12 cellular contexts compared by ENCODE assay signal in the genomic region with DNA sequence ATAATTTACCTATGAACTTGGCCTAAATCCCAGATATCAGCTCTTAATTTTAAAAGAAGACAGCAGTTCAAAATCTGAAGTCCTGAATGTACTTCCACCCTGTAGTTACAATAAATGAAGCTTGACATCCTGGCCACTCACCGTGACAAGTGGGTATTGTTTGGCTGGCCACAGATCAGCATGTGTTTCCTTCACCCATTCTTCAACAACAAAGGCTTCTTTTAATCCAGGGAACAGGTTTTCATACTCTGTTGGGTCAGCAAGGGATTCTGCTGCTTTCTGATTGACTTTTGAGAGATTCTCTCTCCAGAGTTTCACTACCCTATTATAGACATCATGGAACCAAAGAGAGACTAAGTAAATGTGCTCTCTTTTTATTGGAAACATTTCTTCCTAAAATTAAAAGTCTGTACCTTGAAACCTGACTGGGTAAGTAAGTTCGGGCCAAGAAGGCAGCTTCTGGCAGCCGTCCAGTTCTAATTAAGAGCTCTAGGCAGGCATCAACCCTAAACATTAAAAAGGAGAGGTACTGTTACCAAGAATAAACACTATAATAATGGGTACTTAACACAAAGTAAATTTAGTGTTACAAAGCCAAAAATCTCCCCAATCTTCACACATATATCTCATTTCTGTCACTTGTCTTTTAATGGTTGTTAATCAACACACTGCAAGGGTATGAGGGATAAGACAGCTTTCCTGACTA. TPM values are rescaled to one million over a fixed set of nuclear protein-coding genes. Genes with fewer than 3 reads are reported as not detected.
DNase-seq lines count a peak whose midpoint lies in the region; ATAC-seq and TF ChIP-seq lines count a peak whose summit lies in the region.
"Had no signal": no experiment of that assay in that cellular context is flagged by ENCODE, and none has a peak within 500 bp of the region (broad histone marks: within the 10 kb centered on the region; RNA-seq: fewer than 3 reads in every experiment).

No MANE protein-coding gene starts in this region.

- no peak overlapping the region for H3K4me3 ChIP-seq in gastroesophageal sphincter
- H3K4me3 ChIP-seq: mucosa of descending colon, Peyer's patch, sigmoid colon had no signal

- TF ChIP-seq RAD21 in Ishikawa (IDR thresholded peaks at IDR 0.05; ENCODE audit: low read depth) = no peak

- 63 to 69% methylated on average over 2 to 3 of the region's 3 CpGs for WGBS in gastroesophageal sphincter (ENCODE audit: low coverage in 1 of 2), 2 donors

- H3K4me1 ChIP-seq in gastroesophageal sphincter = peaks cover 0 to 21% (median 0%) of the 10 kb centered on the region in 3 donors
- H3K4me1 ChIP-seq: Peyer's patch, sigmoid colon had no signal

- H3K27me3 ChIP-seq in gastroesophageal sphincter = no peaks in the 10 kb centered on the region
- H3K27me3 ChIP-seq: Peyer's patch, sigmoid colon had no signal

- no peak overlapping the region for H3K27ac ChIP-seq in gastroesophageal sphincter
- H3K27ac ChIP-seq: C4-2B, Peyer's patch, sigmoid colon had no signal

- TF ChIP-seq EP300 in Ishikawa (IDR thresholded peaks at IDR 0.05; ENCODE audit: borderline replicate concordance) = peak; percentile 86
- TF ChIP-seq EP300 in gastroesophageal sphincter (IDR thresholded peaks at IDR 0.05) = no peak

- H3K36me3 ChIP-seq in gastroesophageal sphincter = peaks cover 15 to 100% of the 10 kb centered on the region in 2 donors

- ATAC-seq in GM19397 (IDR thresholded peaks at IDR 0.05; ENCODE audit: unreplicated experiment) (no peak), gastroesophageal sphincter (no peak), GM21360 (IDR thresholded peaks at IDR 0.05; ENCODE audit: unreplicated experiment) (no peak), GM18861 (IDR thresholded peaks at IDR 0.05; ENCODE audit: unreplicated experiment) (no peak)
- ATAC-seq: mucosa of descending colon had no signal

- DNase-seq in COR-L47 (lab: John Stamatoyannopoulos, UW) (peak; percentile 97), NCI-H774 (lab: John Stamatoyannopoulos, UW) (peak; percentile 41), kidney tubule cell (ENCODE audit: low spot score) (peak; percentile 51)
- DNase-seq: mucosa of descending colon, Peyer's patch, sigmoid colon had no signal

- no peaks in the 10 kb centered on the region for H3K9me3 ChIP-seq in gastroesophageal sphincter
- H3K9me3 ChIP-seq: mucosa of descending colon, Peyer's patch, sigmoid colon had no signal

- TF ChIP-seq CTCF in gastroesophageal sphincter (IDR thresholded peaks at IDR 0.05) = no peak

- TF ChIP-seq POLR2A in gastroesophageal sphincter (IDR thresholded peaks at IDR 0.05) = no peak

TF ChIP-seq in Ishikawa, 13 proteins besides CTCF, POLR2A, EP300 and RAD21:
- TF ChIP-seq FOXM1 (IDR thresholded peaks at IDR 0.05; ENCODE audit: borderline replicate concordance, low read depth) (0 out of 2 replicates have a peak, but pooled peaks have one; percentile 12), NFIC (IDR thresholded peaks at IDR 0.05) (peak; percentile 91), CEBPB (IDR thresholded peaks at IDR 0.05) (no peak; the same call in 1 of the 2 replicates), MAX (IDR thresholded peaks at IDR 0.05) (peak; percentile 60; the same call in 1 of the 2 replicates), EGR1 (IDR thresholded peaks at IDR 0.05) (no peak), TEAD4 (IDR thresholded peaks at IDR 0.05) (peak; percentile 80), TAF1 (IDR thresholded peaks at IDR 0.05; ENCODE audit: low read depth) (no peak), ZBTB7A (IDR thresholded peaks at IDR 0.05; ENCODE audit: low read depth) (no peak), TCF12 (IDR thresholded peaks at IDR 0.05; ENCODE audit: low read depth) (peak; percentile 93), YY1 (IDR thresholded peaks at IDR 0.05; ENCODE audit: low read depth) (no peak), REST (IDR thresholded peaks at IDR 0.05; ENCODE audit: low read depth) (no peak), CREB1 (IDR thresholded peaks at IDR 0.05; ENCODE audit: low read depth) (no peak)
- TF ChIP-seq, protein P1, sequence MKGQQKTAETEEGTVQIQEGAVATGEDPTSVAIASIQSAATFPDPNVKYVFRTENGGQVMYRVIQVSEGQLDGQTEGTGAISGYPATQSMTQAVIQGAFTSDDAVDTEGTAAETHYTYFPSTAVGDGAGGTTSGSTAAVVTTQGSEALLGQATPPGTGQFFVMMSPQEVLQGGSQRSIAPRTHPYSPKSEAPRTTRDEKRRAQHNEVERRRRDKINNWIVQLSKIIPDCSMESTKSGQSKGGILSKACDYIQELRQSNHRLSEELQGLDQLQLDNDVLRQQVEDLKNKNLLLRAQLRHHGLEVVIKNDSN (IDR thresholded peaks at IDR 0.05) = 0 out of 2 replicates have a peak, but pooled peaks have one; percentile 33

RNA-seq across cellular contexts. Expression of gene MRPS22, which starts 15.2 kb away (rescaled TPM):
- total RNA-seq in gastroesophageal sphincter = 10 to 100 TPM; 52.6 to 68.8 (median 56.6) TPM

RNA-seq across cellular contexts. Expression of gene COPB2, which starts 30.4 kb away (rescaled TPM):
- total RNA-seq in gastroesophageal sphincter = 100 to 1,000 TPM in 1 of 4 donors, 10 to 100 TPM in 3; 80.0 to 110 (median 87.4) TPM

Comparison
In these comparisons a context has a peak if more than half of its experiments do, and no peak if none do; other contexts are left out.
1. DNase-seq: peak in every context shown above with its lines; median percentile 97 in COR-L47; 51 in kidney tubule cell; 41 in NCI-H774.